26 cellular contexts compared by ENCODE assay signal in genomic region chr11:1930448-1930802, GRCh38. TPM values are rescaled to one million over a fixed set of nuclear protein-coding genes. Genes with fewer than 3 reads are reported as not detected.
DNase-seq lines count a peak whose midpoint lies in the region; ATAC-seq and TF ChIP-seq lines count a peak whose summit lies in the region.
"Had no signal": no experiment of that assay in that cellular context is flagged by ENCODE, and none has a peak within 500 bp of the region (broad histone marks: within the 10 kb centered on the region; RNA-seq: fewer than 3 reads in every experiment).

No MANE protein-coding gene starts in this region.

- DNase-seq in Ammon's horn (ENCODE audit: low spot score) (peak; percentile 20), CD14-positive monocyte (ENCODE audit: low spot score) (peak; percentile 17), fibroblast of the aortic adventitia (ENCODE audit: low read depth) (peak; percentile 31), posterior vena cava (ENCODE audit: low spot score) (peak; percentile 45), NCI-H510A (lab: John Stamatoyannopoulos, UW) (no peak), cerebellar nuclear complex (lab: John Stamatoyannopoulos, UW) (no peak), C1 segment of cervical spinal cord (lab: John Stamatoyannopoulos, UW) (no peak)
- DNase-seq: activated CD4-positive, CD25-positive, alpha-beta regulatory T cell; activated naive CD4-positive, alpha-beta T cell treated with anti-CD3 and anti-CD28 coated beads for 36 hours; activated T-cell treated with anti-CD3 and anti-CD28 coated beads, Interleukin-2, amount 50 U/mL, for 72 hours; DMS79; hippocampal formation; KG1; NCI-H1694; NCI-H82; sigmoid colon; T1000 had no signal

- no peak overlapping the region for H3K4me3 ChIP-seq in fibroblast of the aortic adventitia (ENCODE audit: low read depth, low read length)
- H3K4me3 ChIP-seq: GM12878, lower lobe of right lung, sigmoid colon had no signal

- H3K4me1 Mint-ChIP-seq in CD14-positive monocyte, result peaks cover 20% of the 10 kb centered on the region

- H3K27ac Mint-ChIP-seq in CD14-positive monocyte, result no peak overlapping the region
- H3K27ac Mint-ChIP-seq: activated naive CD4-positive, alpha-beta T cell treated with anti-CD3 and anti-CD28 coated beads for 36 hours; activated T-cell treated with anti-CD3 and anti-CD28 coated beads, Interleukin-2, amount 50 U/mL, for 72 hours had no signal

- H3K9me3 Mint-ChIP-seq in CD14-positive monocyte, result peaks cover 0 to 3% (median 0%) of the 10 kb centered on the region in 7 donors
- H3K9me3 Mint-ChIP-seq: activated naive CD4-positive, alpha-beta T cell treated with anti-CD3 and anti-CD28 coated beads for 36 hours; activated T-cell treated with anti-CD3 and anti-CD28 coated beads, Interleukin-2, amount 50 U/mL, for 72 hours had no signal

- peaks cover 10 to 34% (median 18%) of the 10 kb centered on the region in 3 donors for H3K27me3 Mint-ChIP-seq in CD14-positive monocyte (ENCODE audit: low read depth in 3 of 3)

- no peaks in the 10 kb centered on the region for H3K36me3 Mint-ChIP-seq in CD14-positive monocyte

- no peak for TF ChIP-seq CTCF in CD14-positive monocyte (IDR thresholded peaks at IDR 0.05)
- TF ChIP-seq CTCF in fibroblast of the aortic adventitia (IDR thresholded peaks at IDR 0.05; ENCODE audit: insufficient read depth, low read length), result no peak

- H3K4me3 Mint-ChIP-seq in CD14-positive monocyte, result no peak overlapping the region
- H3K4me3 Mint-ChIP-seq: activated naive CD4-positive, alpha-beta T cell treated with anti-CD3 and anti-CD28 coated beads for 36 hours; activated T-cell treated with anti-CD3 and anti-CD28 coated beads, Interleukin-2, amount 50 U/mL, for 72 hours had no signal

- intact Hi-C loops in CD14-positive monocyte (cut with micrococcal nuclease), result no loop called here
- intact Hi-C loops in posterior vena cava (cut with DNase I), result no loop called here

- ATAC-seq in HG02759 (IDR thresholded peaks at IDR 0.05; ENCODE audit: unreplicated experiment), result no peak
- ATAC-seq: GM12878, lower lobe of right lung had no signal

RNA-seq across cellular contexts. Expression of gene TNNT3, which starts 10.9 kb away (rescaled TPM):
- polyA plus RNA-seq in CD14-positive monocyte, result not detected
- total RNA-seq in fibroblast of the aortic adventitia (ENCODE audit: low replicate concordance) (0.81 and 6.5 TPM in 2 replicates), posterior vena cava (10 to 100 TPM; 17.9 to 45.3 TPM)
- total RNA-seq: astrocyte, fibroblast of villous mesenchyme, GM12878, HT-29, temporal lobe had no signal

RNA-seq across cellular contexts. Expression of gene MRPL23, which starts 16.7 kb away (rescaled TPM):
- polyA plus RNA-seq in CD14-positive monocyte, result 10 to 100 TPM; 19.3 to 51.1 TPM
- total RNA-seq in fibroblast of the aortic adventitia (ENCODE audit: low replicate concordance) (55.2 and 84.3 TPM in 2 replicates), posterior vena cava (10 to 100 TPM; 22.7 to 23.8 TPM)

RNA-seq across cellular contexts. Expression of gene PRR33, which starts 38.7 kb away (rescaled TPM):
- not detected for polyA plus RNA-seq in CD14-positive monocyte
- total RNA-seq in fibroblast of the aortic adventitia (ENCODE audit: low replicate concordance) (not detected in 2 replicates), posterior vena cava (under 1 TPM in 1 of 2 donors, not detected in 1; 0.14 TPM)
- total RNA-seq: activated T-cell treated with anti-CD3 and anti-CD28 coated beads, Interleukin-2, amount 50 U/mL, for 72 hours; astrocyte; cerebellum; fibroblast of villous mesenchyme; GM12878; HT-29; lower lobe of right lung; osteocyte; sigmoid colon; temporal lobe had no signal

Comparison
In these comparisons a context has a peak if more than half of its experiments do, and no peak if none do; other contexts are left out.
1. DNase-seq: peak in Ammon's horn (single experiment), CD14-positive monocyte (single experiment), fibroblast of the aortic adventitia (single experiment) and posterior vena cava (single experiment); none in NCI-H510A (single experiment), cerebellar nuclear complex (0 of 2) and C1 segment of cervical spinal cord (0 of 14).